Comparison of ENCODE assay signal across 8 cellular contexts in the genomic region with DNA sequence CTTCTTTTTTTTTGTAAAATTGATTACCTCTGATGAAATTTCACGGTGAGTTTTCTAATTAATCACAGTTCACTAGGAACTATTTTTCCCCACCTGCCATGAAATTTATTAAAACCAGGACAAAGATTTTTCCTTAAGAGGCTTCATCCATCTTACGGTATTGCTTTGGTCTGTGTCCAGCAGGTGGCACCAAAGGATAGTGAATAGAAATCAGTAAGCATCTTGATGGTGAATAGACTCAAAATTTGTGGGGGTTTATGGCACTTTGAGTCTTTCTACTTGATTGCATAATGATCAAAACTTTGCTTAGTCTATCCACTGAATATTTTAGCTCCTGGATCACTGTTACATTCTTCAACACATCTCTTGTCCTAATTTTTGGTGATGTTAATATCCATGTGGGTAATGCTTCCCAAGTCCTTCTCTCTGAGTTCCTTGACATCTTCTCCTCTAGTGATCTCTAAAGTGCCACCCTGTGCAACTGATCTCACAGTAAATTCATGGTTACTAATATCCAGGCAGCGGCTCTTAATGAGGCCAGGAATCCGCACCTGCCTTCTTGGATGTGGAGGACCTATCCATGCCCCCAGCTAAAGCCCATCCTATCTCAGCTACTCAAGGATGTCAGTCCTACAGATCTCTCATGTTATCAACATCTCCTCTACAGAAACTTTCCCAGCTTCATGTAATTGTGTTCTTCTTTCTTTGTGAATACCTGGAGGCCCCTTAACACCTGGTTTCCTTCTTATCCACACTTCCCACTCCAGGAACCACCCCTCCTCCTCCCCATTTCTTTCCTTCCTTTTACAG. TPM values are rescaled to one million over a fixed set of nuclear protein-coding genes. Genes with fewer than 3 reads are reported as not detected.
DNase-seq lines count a peak whose midpoint lies in the region; ATAC-seq, FAIRE-seq and TF ChIP-seq lines count a peak whose summit lies in the region.

No MANE protein-coding gene starts in this region.

- POLR2A ChIA-PET in CD8-positive, alpha-beta memory T cell (lab: Charles Lee), result no interaction called here
- POLR2A ChIA-PET in HEK293 (lab: Yijun Ruan, JAX) (no interaction called here), HepG2 (lab: Yijun Ruan, JAX) (no interaction called here)

- H3K4me1 ChIP-seq in CD8-positive, alpha-beta memory T cell (ENCODE audit: insufficient read depth, low read length), result no peaks in the 10 kb centered on the region
- H3K4me1 ChIP-seq in HEK293 (ENCODE audit: control insufficient read depth, insufficient read depth, low read length) (no peaks in the 10 kb centered on the region), HepG2 (ENCODE audit: insufficient read depth, low read length) (peaks cover 23% of the 10 kb centered on the region)

- peaks cover 0 to 4% (median 3%) of the 10 kb centered on the region in 5 donors for H3K9me3 Mint-ChIP-seq in CD8-positive, alpha-beta memory T cell

- intact Hi-C loops in HepG2 (cut with micrococcal nuclease; ENCODE audit: unreplicated experiment), result loop anchor here (1.0 to 10.0 kb wide), 5 partner anchors 428 to 1348 kb away; a partner anchor contains a TSS

- FAIRE-seq in HepG2 (lab: Jason Lieb, UNC), result peak; percentile 71

- ATAC-seq in HepG2 (peak; percentile 70), HG03460 (IDR thresholded peaks at IDR 0.05; ENCODE audit: unreplicated experiment) (no peak)

- H3K9me3 ChIP-seq in CD8-positive, alpha-beta memory T cell (ENCODE audit: low read length), result no peaks in the 10 kb centered on the region
- H3K9me3 ChIP-seq in HEK293 (ENCODE audit: control insufficient read depth, insufficient read depth, low read depth, low read length) (no peaks in the 10 kb centered on the region), HepG2 (ENCODE audit: low read length) (peaks cover 22% of the 10 kb centered on the region)

- TF ChIP-seq POLR2A in HepG2 (IDR thresholded peaks at IDR 0.05; ENCODE audit: insufficient read depth in 1 of 2, low read depth in 2 of 2, low read length in 2 of 2), result no peak

- TF ChIP-seq EP300 in HepG2 (IDR thresholded peaks at IDR 0.05; ENCODE audit: low read depth in 2 of 2, low read length in 2 of 2) (no peak), HepG2 (CRISPR knock-in tag; IDR thresholded peaks at IDR 0.05; ENCODE audit: borderline replicate concordance) (no peak)

- BruUV-seq in HepG2 (replicated peaks; lab: Mats Ljungman, UMichigan), result no TSS peak

- in situ Hi-C loops in HepG2 (cut with HindIII; ENCODE audit: extremely low pct_ligation_motif_present, low pct_unique_long_range_greater_than_20kb), result loop anchor here (5.0 to 25.0 kb wide), 4 partner anchors 426 to 1156 kb away; a partner anchor contains a TSS

- H3K36me3 ChIP-seq in CD8-positive, alpha-beta memory T cell (ENCODE audit: insufficient read depth, low read length), result no peaks in the 10 kb centered on the region
- H3K36me3 ChIP-seq in HEK293 (ENCODE audit: control insufficient read depth in 2 of 2, insufficient read depth in 1 of 2, low read length in 2 of 2) (no peaks in the 10 kb centered on the region), HepG2 (replicated peaks in 1 of 2; ENCODE audit: control insufficient read depth in 1 of 2, insufficient read depth in 2 of 2, low read length in 2 of 2) (no peaks in the 10 kb centered on the region)

- no peak overlapping the region for H3K4me3 ChIP-seq in CD8-positive, alpha-beta memory T cell (ENCODE audit: low read length)
- H3K4me3 ChIP-seq in HEK293 (ENCODE audit: low read depth, low read length) (no peak overlapping the region), HepG2 (replicated peaks in 1 of 3; ENCODE audit: insufficient read depth in 1 of 3, low read depth in 2 of 3, low read length in 3 of 3) (no peak overlapping the region)

- TF ChIP-seq CTCF in HEK293 (tag by site-specific recombination; IDR thresholded peaks at IDR 0.05) (no peak; the same call in 1 of the 2 replicates), HepG2 (CRISPR knock-in tag; IDR thresholded peaks at IDR 0.05) (peak; percentile 85)

- no peaks in the 10 kb centered on the region for H3K36me3 Mint-ChIP-seq in CD8-positive, alpha-beta memory T cell

- H3K9ac ChIP-seq in HepG2 (ENCODE audit: insufficient read depth, low read depth, low read length), result no peak overlapping the region

- H4K20me1 ChIP-seq in HepG2 (ENCODE audit: insufficient read depth, low read length), result no peaks in the 10 kb centered on the region

- TF ChIP-seq RAD21 in HepG2 (CRISPR knock-in tag; IDR thresholded peaks at IDR 0.05), result peak; percentile 82

- 32% methylated on average over 4 of the region's 4 CpGs for WGBS in HepG2 (ENCODE audit: low lambda C conversion rate)

- H3K4me1 Mint-ChIP-seq in CD8-positive, alpha-beta memory T cell, result no peaks in the 10 kb centered on the region

- no peak overlapping the region for H3K4me3 Mint-ChIP-seq in CD8-positive, alpha-beta memory T cell

- CTCF ChIA-PET in CD8-positive, alpha-beta memory T cell (lab: Charles Lee), result interaction anchor here (1.2 to 2.0 kb wide), 3 partner anchors 19 to 647 kb away, joined by 3 to 4 read pairs (median 3); no protein-coding TSS in a partner anchor
- CTCF ChIA-PET in HEK293 (lab: Yijun Ruan, JAX), result interaction anchor here (0.6 to 7.8 kb wide), 28 partner anchors 9 to 1347 kb away, joined by 3 to 75 read pairs (median 4); no protein-coding TSS in a partner anchor
- CTCF ChIA-PET in HepG2 (lab: Yijun Ruan, JAX; ENCODE audit: low intra/inter-chr PET ratio, low total read pairs), result interaction anchor here (0.6 to 3.2 kb wide), 7 partner anchors 11 to 1348 kb away, joined by 3 to 55 read pairs (median 6); a partner anchor contains a TSS

- DNase-seq in CD8-positive, alpha-beta memory T cell, result peak; percentile 40 to 63 (median 42)
- peak; percentile 91 for DNase-seq in NCI-H446 (lab: John Stamatoyannopoulos, UW)
- peak; percentile 33 to 58 for DNase-seq in activated CD4-positive, alpha-beta T cell treated with anti-CD3 and anti-CD28 coated beads for 24 hours (ENCODE audit: low read depth in 2 of 2)
- DNase-seq in cerebellum (ENCODE audit: low spot score), result peak; percentile 71
- peak; percentile 75 for DNase-seq in HepG2 (ENCODE audit: low spot score)
- DNase-seq in stimulated activated CD4-positive, alpha-beta T cell treated with anti-CD3 and anti-CD28 coated beads, TNF-alpha, amount 100 ng/mL, for 24 hours (ENCODE audit: low read depth in 3 of 3), result peak; percentile 36 to 46 (median 41)

- H3K4me2 ChIP-seq in HepG2 (ENCODE audit: low read depth, low read length), result no peak overlapping the region

- no peak overlapping the region for H3K27ac Mint-ChIP-seq in CD8-positive, alpha-beta memory T cell

- H3K27me3 ChIP-seq in CD8-positive, alpha-beta memory T cell (ENCODE audit: insufficient read depth, low read length, poor library complexity, severe bottlenecking), result no peaks in the 10 kb centered on the region
- H3K27me3 ChIP-seq in HepG2 (ENCODE audit: control insufficient read depth in 1 of 2, insufficient read depth in 2 of 2, low read length in 2 of 2), result no peaks in the 10 kb centered on the region; a peak in 1 of 5 replicates

- H3K27me3 Mint-ChIP-seq in CD8-positive, alpha-beta memory T cell, result peaks cover 8 to 26% of the 10 kb centered on the region in 2 donors

- no peaks in the 10 kb centered on the region for H3K79me2 ChIP-seq in HepG2 (ENCODE audit: insufficient read depth, low read length)

- H2AFZ ChIP-seq in HepG2 (ENCODE audit: low read length), result no peak overlapping the region

- H3K27ac ChIP-seq in CD8-positive, alpha-beta memory T cell (ENCODE audit: low read depth, low read length), result no peak overlapping the region
- H3K27ac ChIP-seq in HEK293 (ENCODE audit: extremely low read depth, low read depth, low read length), result no peak overlapping the region
- no peak overlapping the region for H3K27ac ChIP-seq in HepG2 (ENCODE audit: extremely low read length, insufficient read depth, low read length)

TF ChIP-seq in HepG2, 621 proteins besides CTCF, POLR2A, EP300 and RAD21 (continues in another document):
- peak; percentile 96 for TF ChIP-seq STAG1 (CRISPR knock-in tag; IDR thresholded peaks at IDR 0.05)
- TF ChIP-seq, protein P1, sequence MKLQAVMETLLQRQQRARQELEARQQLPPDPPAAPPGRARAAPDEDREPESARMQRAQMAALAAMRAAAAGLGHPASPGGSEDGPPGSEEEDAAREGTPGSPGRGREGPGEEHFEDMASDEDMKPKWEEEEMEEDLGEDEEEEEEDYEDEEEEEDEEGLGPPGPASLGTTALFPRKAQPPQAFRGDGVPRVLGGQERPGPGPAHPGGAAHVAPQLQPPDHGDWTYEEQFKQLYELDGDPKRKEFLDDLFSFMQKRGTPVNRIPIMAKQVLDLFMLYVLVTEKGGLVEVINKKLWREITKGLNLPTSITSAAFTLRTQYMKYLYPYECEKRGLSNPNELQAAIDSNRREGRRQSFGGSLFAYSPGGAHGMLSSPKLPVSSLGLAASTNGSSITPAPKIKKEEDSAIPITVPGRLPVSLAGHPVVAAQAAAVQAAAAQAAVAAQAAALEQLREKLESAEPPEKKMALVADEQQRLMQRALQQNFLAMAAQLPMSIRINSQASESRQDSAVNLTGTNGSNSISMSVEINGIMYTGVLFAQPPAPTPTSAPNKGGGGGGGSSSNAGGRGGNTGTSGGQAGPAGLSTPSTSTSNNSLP (IDR thresholded peaks at IDR 0.05; ENCODE audit: low read depth, low read length), result peak; percentile 33; the same call in 1 of the 2 replicates

RNA-seq across cellular contexts. Expression of a gene that starts 54.5 kb away (rescaled TPM):
- under 1 TPM in 1 of 2 experiments, not detected in 1; 0.40 TPM for total RNA-seq in CD8-positive, alpha-beta memory T cell
- polyA plus RNA-seq in CD8-positive, alpha-beta memory T cell, result not detected
- total RNA-seq in cerebellum, result 0.36 TPM
- total RNA-seq in HepG2 (2016; rRNA removed; fragmentation: Illumina TruSeq; extraction: Trizol), result not detected in 2 replicates
- total RNA-seq in HepG2 (2016; cell fraction: cytosol; rRNA removed; fragmentation: Illumina TruSeq; extraction: Trizol; ENCODE audit: low read depth), result not detected in 2 replicates
- not detected in 2 replicates for total RNA-seq in HepG2 (2016; cell fraction: insoluble cytoplasmic fraction; rRNA removed; fragmentation: Illumina TruSeq; extraction: Trizol)
- not detected in 2 replicates for total RNA-seq in HepG2 (2016; cell fraction: membrane; rRNA removed; fragmentation: Illumina TruSeq; extraction: Trizol)
- not detected in 2 replicates for total RNA-seq in HepG2 (2016; cell fraction: nucleus; rRNA removed; fragmentation: Illumina TruSeq; extraction: Trizol)
- polyA plus RNA-seq in HepG2 (2011; rRNA removed), result not detected in 2 replicates
- polyA plus RNA-seq in HepG2 (2011; cell fraction: cytosol; rRNA removed), result not detected in 2 replicates
- not detected in 2 replicates for polyA plus RNA-seq in HepG2 (2011; cell fraction: nucleus; rRNA removed)
- polyA plus RNA-seq in HepG2 (2012), result not detected in 2 replicates
- polyA plus RNA-seq in HepG2 (2016; cell fraction: cytosol; fragmentation: Illumina TruSeq; extraction: Trizol; ENCODE audit: low read depth), result not detected in 2 replicates
- polyA plus RNA-seq in HepG2 (2016; cell fraction: insoluble cytoplasmic fraction; fragmentation: Illumina TruSeq; extraction: Trizol; ENCODE audit: low read depth), result not detected in 2 replicates
- polyA plus RNA-seq in HepG2 (2016; cell fraction: membrane; fragmentation: Illumina TruSeq; extraction: Trizol; ENCODE audit: low read depth), result not detected in 2 replicates
- not detected in 2 replicates for polyA plus RNA-seq in HepG2 (2016; cell fraction: nucleus; fragmentation: Illumina TruSeq; extraction: Trizol; ENCODE audit: insufficient read depth, low read depth)
- not detected in 2 replicates for polyA minus RNA-seq in HepG2 (2011; rRNA and poly(A)+ RNA removed; ENCODE audit: low replicate concordance)
- not detected in 2 replicates for polyA minus RNA-seq in HepG2 (2011; cell fraction: cytosol; rRNA and poly(A)+ RNA removed)
- not detected in 2 replicates for polyA minus RNA-seq in HepG2 (2011; cell fraction: nucleus; rRNA and poly(A)+ RNA removed)

Comparison
In these comparisons a context has a peak if more than half of its experiments do, and no peak if none do; other contexts are left out.
1. DNase-seq: peak in every context shown above with its lines; median percentile 91 in NCI-H446; 75 in HepG2; 71 in cerebellum; 46 in activated CD4-positive, alpha-beta T cell treated with anti-CD3 and anti-CD28 coated beads for 24 hours; 42 in CD8-positive, alpha-beta memory T cell; 41 in stimulated activated CD4-positive, alpha-beta T cell treated with anti-CD3 and anti-CD28 coated beads, TNF-alpha, amount 100 ng/mL, for 24 hours.